ENCODE assay signal across 19 cellular contexts in genomic region chr7:159033473-159033825, GRCh38.
DNase-seq lines count a peak whose midpoint lies in the region; TF ChIP-seq lines count a peak whose summit lies in the region.
"Had no signal": no experiment of that assay in that cellular context is flagged by ENCODE, and none has a peak within 500 bp of the region (broad histone marks: within the 10 kb centered on the region; RNA-seq: fewer than 3 reads in every experiment).

No MANE protein-coding gene starts in this region.

- TF ChIP-seq CTCF in endodermal cell (conservative IDR thresholded peaks at IDR 0.05) (no peak), ascending aorta (IDR thresholded peaks at IDR 0.05) (no peak)

- H3K27me3 ChIP-seq in H7 (ENCODE audit: control insufficient read depth, insufficient read depth, low read length) (peaks cover 4% of the 10 kb centered on the region), endodermal cell (ENCODE audit: control insufficient read depth, insufficient read depth, low read length, poor library complexity, severe bottlenecking) (no peaks in the 10 kb centered on the region), ascending aorta (no peaks in the 10 kb centered on the region)

- DNase-seq in H7: peak; percentile 12
- DNase-seq in medulla oblongata (ENCODE audit: extremely low spot score): peak; percentile 53
- DNase-seq in pons (ENCODE audit: low spot score): peak; percentile 72
- peak; percentile 51 for DNase-seq in superior temporal gyrus (ENCODE audit: extremely low spot score)
- no peak for DNase-seq in NCI-H510A treated with DMSO at 0.1 percent for 48 hours (lab: John Stamatoyannopoulos, UW)
- DNase-seq in endodermal cell: no peak
- DNase-seq in ascending aorta (ENCODE audit: low spot score in 2 of 2): no peak
- DNase-seq in posterior vena cava (ENCODE audit: low spot score): no peak
- DNase-seq: ACHN; AML-193; CD4-positive, alpha-beta memory T cell; DMS153; DMS79 treated with DMSO at 0.1 percent for 48 hours; EL had no signal

- H3K36me3 ChIP-seq in H7 (replicated peaks; ENCODE audit: control insufficient read depth, insufficient read depth, low read length): no peaks in the 10 kb centered on the region
- no peaks in the 10 kb centered on the region for H3K36me3 ChIP-seq in endodermal cell (ENCODE audit: control insufficient read depth, insufficient read depth, low read length)
- H3K36me3 ChIP-seq in ascending aorta: peaks cover 0 to 28% of the 10 kb centered on the region in 2 donors
- H3K36me3 ChIP-seq: BLaER1, HAP-1 had no signal

- no peak overlapping the region for H3K27ac Mint-ChIP-seq in endodermal cell
- H3K27ac Mint-ChIP-seq: CD14-positive monocyte; CD4-positive, alpha-beta memory T cell had no signal

- no peaks in the 10 kb centered on the region for H3K9me3 Mint-ChIP-seq in endodermal cell

- H3K9ac ChIP-seq in endodermal cell (ENCODE audit: extremely low read depth, low read length, poor library complexity, severe bottlenecking): no peak overlapping the region
- H3K9ac ChIP-seq: BLaER1 had no signal

- H3K36me3 Mint-ChIP-seq in endodermal cell (ENCODE audit: low read depth): no peaks in the 10 kb centered on the region
- H3K36me3 Mint-ChIP-seq: CD14-positive monocyte; CD4-positive, alpha-beta memory T cell had no signal

- peaks cover 13% of the 10 kb centered on the region for H3K4me1 Mint-ChIP-seq in endodermal cell

- H3K4me3 Mint-ChIP-seq in endodermal cell: no peak overlapping the region
- H3K4me3 Mint-ChIP-seq: CD14-positive monocyte had no signal

- intact Hi-C loops in ascending aorta (cut with DNase I) (loop anchor here (5.0 kb wide), 1 partner anchor 109 kb away; the partner anchor contains the start of gene VIPR2), posterior vena cava (cut with DNase I) (no loop called here)

- H3K4me3 ChIP-seq in H7 (ENCODE audit: insufficient read depth, low read depth, low read length) (no peak overlapping the region), endodermal cell (ENCODE audit: low read length) (no peak overlapping the region), ascending aorta (no peak overlapping the region)
- H3K4me3 ChIP-seq: BLaER1, GM12878, HAP-1 had no signal

- no peaks in the 10 kb centered on the region for H3K9me3 ChIP-seq in endodermal cell (ENCODE audit: control insufficient read depth, low read length)
- H3K9me3 ChIP-seq in ascending aorta: no peaks in the 10 kb centered on the region
- H3K9me3 ChIP-seq: BLaER1, HAP-1 had no signal

- H3K27me3 Mint-ChIP-seq in endodermal cell (ENCODE audit: insufficient read depth): peaks cover 9% of the 10 kb centered on the region

- H3K27ac ChIP-seq in endodermal cell (ENCODE audit: low read depth, low read length): no peak overlapping the region
- peak overlapping the region in 1 of 2 donors; percentile 94 for H3K27ac ChIP-seq in ascending aorta
- H3K27ac ChIP-seq: BLaER1, HL-60 had no signal

- WGBS in endodermal cell (ENCODE audit: insufficient coverage in 1 of 2, insufficient read length in 1 of 2), 2 experiments: 87% methylated on average over 5 of the region's 5 CpGs

- no peaks in the 10 kb centered on the region for H3K4me1 ChIP-seq in endodermal cell (ENCODE audit: control insufficient read depth, insufficient read depth, low read length)
- H3K4me1 ChIP-seq in ascending aorta: peaks cover 0 to 18% of the 10 kb centered on the region in 2 donors
- H3K4me1 ChIP-seq: HAP-1 had no signal

Comparison
In these comparisons a context has a peak if more than half of its experiments do, and no peak if none do; other contexts are left out.
1. DNase-seq: peak in H7 (single experiment), medulla oblongata (single experiment), pons (single experiment) and superior temporal gyrus (single experiment); none in NCI-H510A treated with DMSO at 0.1 percent for 48 hours (single experiment), endodermal cell (single experiment), ascending aorta (0 of 2) and posterior vena cava (single experiment).